Comparison of ENCODE assay signal across 13 cellular contexts in the genomic region with DNA sequence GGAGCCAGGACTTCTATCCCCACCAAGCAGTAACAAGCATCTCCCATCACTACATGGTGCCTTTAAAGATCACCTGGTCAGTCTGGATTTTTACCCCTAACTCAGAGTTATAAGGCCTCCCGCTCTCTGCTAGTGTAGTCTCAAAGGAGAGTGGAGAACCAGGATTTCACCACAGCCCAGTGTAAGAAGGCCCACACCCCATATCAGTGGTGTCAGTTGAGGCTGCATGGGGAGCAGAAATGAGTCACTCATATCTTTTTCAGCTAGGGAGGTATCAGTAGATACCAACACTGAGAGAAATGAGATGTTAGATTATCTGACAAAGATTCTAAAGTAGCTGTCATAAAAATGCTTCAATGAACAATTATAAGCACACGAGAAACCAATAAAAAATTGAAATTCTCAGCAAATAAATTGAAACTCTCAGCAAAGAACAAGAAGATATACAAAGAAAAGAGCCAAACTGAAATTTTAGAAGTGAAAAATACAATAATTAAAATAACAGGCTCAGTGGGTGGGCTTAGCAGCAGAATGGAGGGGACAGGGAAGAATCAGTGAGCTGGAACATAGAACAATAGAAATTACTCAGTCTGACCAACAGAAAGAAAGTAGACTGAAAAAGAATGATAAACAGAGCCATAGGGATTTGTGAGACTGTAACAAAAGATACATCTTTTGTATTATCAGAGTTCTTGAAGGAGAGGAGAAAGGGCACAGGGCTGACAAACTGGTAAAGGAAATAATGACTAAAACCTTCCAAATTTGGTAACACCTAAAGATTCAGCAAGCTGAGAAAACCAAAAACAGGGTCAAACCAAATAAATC.
DNase-seq lines count a peak whose midpoint lies in the region; ATAC-seq lines count a peak whose summit lies in the region.
"Had no signal": no experiment of that assay in that cellular context is flagged by ENCODE, and none has a peak within 500 bp of the region (broad histone marks: within the 10 kb centered on the region; RNA-seq: fewer than 3 reads in every experiment).

No MANE protein-coding gene starts in this region.

- H3K36me3 Mint-ChIP-seq in activated CD4-positive, alpha-beta T cell treated with anti-CD3 and anti-CD28 coated beads, Interleukin-2, amount 10 ng/mL, durations not matched to agents 24 days and 14 days (ENCODE audit: low read depth), result peaks cover 24% of the 10 kb centered on the region
- H3K36me3 Mint-ChIP-seq in T-helper 1 cell treated with Interleukin-12 subunit alpha and Interleukin-12 subunit beta and Interleukin-4 antibody, amounts not matched to agents 30 μg/mL and 1 μg/mL, for 36 hours (ENCODE audit: low read depth), result peaks cover 29% of the 10 kb centered on the region
- H3K36me3 Mint-ChIP-seq in effector memory CD8-positive, alpha-beta T cell (ENCODE audit: insufficient read depth), result no peaks in the 10 kb centered on the region
- peaks cover 7% of the 10 kb centered on the region for H3K36me3 Mint-ChIP-seq in stimulated activated effector memory CD8-positive, alpha-beta T cell treated with anti-CD3 and anti-CD28 coated beads, Interleukin-12 subunit alpha, Interleukin-12 subunit beta, amount 100 ng/mL, for 72 hours

- H3K27me3 Mint-ChIP-seq in activated CD4-positive, alpha-beta T cell treated with anti-CD3 and anti-CD28 coated beads, Interleukin-2, amount 10 ng/mL, durations not matched to agents 24 days and 14 days, result no peaks in the 10 kb centered on the region
- no peaks in the 10 kb centered on the region for H3K27me3 Mint-ChIP-seq in T-helper 1 cell treated with Interleukin-12 subunit alpha and Interleukin-12 subunit beta and Interleukin-4 antibody, amounts not matched to agents 30 μg/mL and 1 μg/mL, for 36 hours (ENCODE audit: low read depth)
- no peaks in the 10 kb centered on the region for H3K27me3 Mint-ChIP-seq in effector memory CD8-positive, alpha-beta T cell

- peaks cover 10% of the 10 kb centered on the region for H3K9me3 Mint-ChIP-seq in activated CD4-positive, alpha-beta T cell treated with anti-CD3 and anti-CD28 coated beads, Interleukin-2, amount 10 ng/mL, durations not matched to agents 24 days and 14 days
- peaks cover 40% of the 10 kb centered on the region for H3K9me3 Mint-ChIP-seq in T-helper 1 cell treated with Interleukin-12 subunit alpha and Interleukin-12 subunit beta and Interleukin-4 antibody, amounts not matched to agents 30 μg/mL and 1 μg/mL, for 36 hours
- H3K9me3 Mint-ChIP-seq in effector memory CD8-positive, alpha-beta T cell, result peaks cover 3 to 14% of the 10 kb centered on the region in 2 donors
- peaks cover 27% of the 10 kb centered on the region for H3K9me3 Mint-ChIP-seq in stimulated activated effector memory CD8-positive, alpha-beta T cell treated with anti-CD3 and anti-CD28 coated beads, Interleukin-12 subunit alpha, Interleukin-12 subunit beta, amount 100 ng/mL, for 72 hours

- peak; percentile 66 for DNase-seq in activated CD4-positive, alpha-beta T cell treated with anti-CD3 and anti-CD28 coated beads, Interleukin-2, amount 10 ng/mL, durations not matched to agents 24 days and 14 days
- no peak for DNase-seq in activated CD4-positive, alpha-beta T cell treated with anti-CD3 and anti-CD28 coated beads, Interleukin-2, amount 50 U/mL, for 1 hour
- DNase-seq in effector memory CD8-positive, alpha-beta T cell, result no peak
- DNase-seq in stimulated activated effector memory CD8-positive, alpha-beta T cell treated with anti-CD3 and anti-CD28 coated beads, Interleukin-12 subunit alpha, Interleukin-12 subunit beta, amount 100 ng/mL, for 72 hours (ENCODE audit: low spot score in 2 of 2), result peak in 1 of 2 donors; percentile 50
- DNase-seq in SHP77 (lab: John Stamatoyannopoulos, UW), result no peak
- DNase-seq in NCI-H2171 treated with DMSO at 0.1 percent for 48 hours (lab: John Stamatoyannopoulos, UW), result no peak
- DNase-seq in GM19240 (ENCODE audit: insufficient read length, low spot score), result no peak
- DNase-seq: Calu3, heart left ventricle, left ventricle myocardium superior, NCI-H2029 treated with DMSO at 0.1 percent for 48 hours, nucleus accumbens had no signal

- H3K4me3 Mint-ChIP-seq in activated CD4-positive, alpha-beta T cell treated with anti-CD3 and anti-CD28 coated beads, Interleukin-2, amount 10 ng/mL, durations not matched to agents 24 days and 14 days, result peak overlapping the region; percentile 43
- peak overlapping the region; percentile 41 for H3K4me3 Mint-ChIP-seq in T-helper 1 cell treated with Interleukin-12 subunit alpha and Interleukin-12 subunit beta and Interleukin-4 antibody, amounts not matched to agents 30 μg/mL and 1 μg/mL, for 36 hours
- H3K4me3 Mint-ChIP-seq in effector memory CD8-positive, alpha-beta T cell, result no peak overlapping the region
- peak overlapping the region; percentile 17 for H3K4me3 Mint-ChIP-seq in stimulated activated effector memory CD8-positive, alpha-beta T cell treated with anti-CD3 and anti-CD28 coated beads, Interleukin-12 subunit alpha, Interleukin-12 subunit beta, amount 100 ng/mL, for 72 hours

- peak overlapping the region; percentile 94 for H3K27ac Mint-ChIP-seq in activated CD4-positive, alpha-beta T cell treated with anti-CD3 and anti-CD28 coated beads, Interleukin-2, amount 10 ng/mL, durations not matched to agents 24 days and 14 days
- peak overlapping the region; percentile 78 for H3K27ac Mint-ChIP-seq in T-helper 1 cell treated with Interleukin-12 subunit alpha and Interleukin-12 subunit beta and Interleukin-4 antibody, amounts not matched to agents 30 μg/mL and 1 μg/mL, for 36 hours
- H3K27ac Mint-ChIP-seq in effector memory CD8-positive, alpha-beta T cell, result no peak overlapping the region
- H3K27ac Mint-ChIP-seq in stimulated activated effector memory CD8-positive, alpha-beta T cell treated with anti-CD3 and anti-CD28 coated beads, Interleukin-12 subunit alpha, Interleukin-12 subunit beta, amount 100 ng/mL, for 72 hours, result peak overlapping the region; percentile 6

- intact Hi-C loops in activated CD4-positive, alpha-beta T cell treated with anti-CD3 and anti-CD28 coated beads, Interleukin-2, amount 10 ng/mL, durations not matched to agents 24 days and 14 days (cut with micrococcal nuclease), result loop anchor here (1.0 kb wide), 1 partner anchor 8 kb away; no protein-coding TSS in a partner anchor

- ATAC-seq in effector memory CD8-positive, alpha-beta T cell (replicated peaks), result peak; percentile 32
- peak; percentile 97 for ATAC-seq in stimulated activated effector memory CD8-positive, alpha-beta T cell treated with anti-CD3 and anti-CD28 coated beads, Interleukin-12 subunit alpha, Interleukin-12 subunit beta, amount 100 ng/mL, for 72 hours
- ATAC-seq: heart left ventricle, left ventricle myocardium superior had no signal

- peaks cover 31% of the 10 kb centered on the region for H3K4me1 Mint-ChIP-seq in activated CD4-positive, alpha-beta T cell treated with anti-CD3 and anti-CD28 coated beads, Interleukin-2, amount 10 ng/mL, durations not matched to agents 24 days and 14 days
- peaks cover 33% of the 10 kb centered on the region for H3K4me1 Mint-ChIP-seq in T-helper 1 cell treated with Interleukin-12 subunit alpha and Interleukin-12 subunit beta and Interleukin-4 antibody, amounts not matched to agents 30 μg/mL and 1 μg/mL, for 36 hours (ENCODE audit: low read depth)
- peaks cover 4 to 6% of the 10 kb centered on the region in 2 donors for H3K4me1 Mint-ChIP-seq in effector memory CD8-positive, alpha-beta T cell (ENCODE audit: low read depth in 2 of 2)
- H3K4me1 Mint-ChIP-seq in stimulated activated effector memory CD8-positive, alpha-beta T cell treated with anti-CD3 and anti-CD28 coated beads, Interleukin-12 subunit alpha, Interleukin-12 subunit beta, amount 100 ng/mL, for 72 hours, result peaks cover 21% of the 10 kb centered on the region

Comparison
In these comparisons a context has a peak if more than half of its experiments do, and no peak if none do; other contexts are left out.
1. H3K27ac Mint-ChIP-seq: peak in activated CD4-positive, alpha-beta T cell treated with anti-CD3 and anti-CD28 coated beads, Interleukin-2, amount 10 ng/mL, durations not matched to agents 24 days and 14 days (single experiment), T-helper 1 cell treated with Interleukin-12 subunit alpha and Interleukin-12 subunit beta and Interleukin-4 antibody, amounts not matched to agents 30 μg/mL and 1 μg/mL, for 36 hours (single experiment) and stimulated activated effector memory CD8-positive, alpha-beta T cell treated with anti-CD3 and anti-CD28 coated beads, Interleukin-12 subunit alpha, Interleukin-12 subunit beta, amount 100 ng/mL, for 72 hours (single experiment); none in effector memory CD8-positive, alpha-beta T cell (0 of 2).
2. H3K4me3 Mint-ChIP-seq: peak in activated CD4-positive, alpha-beta T cell treated with anti-CD3 and anti-CD28 coated beads, Interleukin-2, amount 10 ng/mL, durations not matched to agents 24 days and 14 days (single experiment), T-helper 1 cell treated with Interleukin-12 subunit alpha and Interleukin-12 subunit beta and Interleukin-4 antibody, amounts not matched to agents 30 μg/mL and 1 μg/mL, for 36 hours (single experiment) and stimulated activated effector memory CD8-positive, alpha-beta T cell treated with anti-CD3 and anti-CD28 coated beads, Interleukin-12 subunit alpha, Interleukin-12 subunit beta, amount 100 ng/mL, for 72 hours (single experiment); none in effector memory CD8-positive, alpha-beta T cell (0 of 2).